In the genomic region with DNA sequence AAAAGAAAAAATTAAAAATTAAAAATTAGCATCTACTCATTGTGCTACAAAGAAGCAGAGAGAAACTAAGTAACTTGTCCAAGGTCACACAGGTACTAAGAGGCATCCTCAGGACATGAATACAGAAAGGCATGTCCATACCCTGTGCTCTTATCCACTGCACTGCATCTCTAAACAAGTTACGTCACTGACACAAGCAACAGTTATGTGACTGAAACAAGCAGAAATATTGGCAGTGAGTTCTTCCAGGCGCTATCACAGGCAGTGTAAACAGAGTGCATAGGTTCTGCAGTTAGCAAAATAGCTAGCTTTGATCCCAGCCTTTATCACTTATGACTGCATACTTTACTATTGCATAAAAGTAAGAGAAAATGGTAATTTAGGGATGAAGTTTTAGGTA, we compare ENCODE assay signal across 19 cellular contexts. TPM values are rescaled to one million over a fixed set of nuclear protein-coding genes. Genes with fewer than 3 reads are reported as not detected.
DNase-seq lines count a peak whose midpoint lies in the region; ATAC-seq and TF ChIP-seq lines count a peak whose summit lies in the region.
"Had no signal": no experiment of that assay in that cellular context is flagged by ENCODE, and none has a peak within 500 bp of the region (broad histone marks: within the 10 kb centered on the region; RNA-seq: fewer than 3 reads in every experiment).

No MANE protein-coding gene starts in this region.

- no peaks in the 10 kb centered on the region for H3K27me3 ChIP-seq in Panc1 (ENCODE audit: control insufficient read depth, insufficient read depth, low read length)
- H3K27me3 ChIP-seq in osteoblast (ENCODE audit: insufficient read depth, low read length): no peaks in the 10 kb centered on the region
- H3K27me3 ChIP-seq in vagina: no peaks in the 10 kb centered on the region
- H3K27me3 ChIP-seq: BLaER1 had no signal

- CTCF ChIA-PET in Panc1 (lab: Charles Lee): no interaction called here

- peaks cover 97% of the 10 kb centered on the region for H3K79me2 ChIP-seq in osteoblast (ENCODE audit: insufficient read depth, low read length)

- in situ Hi-C loops in Panc1 (cut with HindIII; ENCODE audit: low pct_unique_long_range_greater_than_20kb, low sequenced_read_pairs): no loop called here

- DNase-seq in H4 (ENCODE audit: low spot score): peak; percentile 70
- no peak for DNase-seq in Panc1 (ENCODE audit: low read depth, low spot score)
- peak; percentile 17 for DNase-seq in fibroblast of gingiva (ENCODE audit: low read depth)
- DNase-seq in osteoblast (ENCODE audit: insufficient read length, low spot score, missing footprints): no peak
- no peak for DNase-seq in vagina (ENCODE audit: extremely low spot score in 2 of 2)
- no peak for DNase-seq in activated CD4-positive, alpha-beta T cell treated with anti-CD3 and anti-CD28 coated beads, Interleukin-2, amount 50 U/mL, for 1 hour
- DNase-seq in stimulated activated CD4-positive, alpha-beta T cell treated with anti-CD3 and anti-CD28 coated beads, Interleukin-1b, Interleukin-23, amount 100 ng/mL, for 48 hours: no peak
- DNase-seq: CD4-positive, alpha-beta memory T cell; HCEC 1CT; KG1; NCI-H1417; NCI-H187; NCI-H2227 treated with DMSO at 0.1 percent for 48 hours; NCI-H510A treated with DMSO at 0.1 percent for 48 hours; NCI-H774; OCI-M1 had no signal

- intact Hi-C loops in Panc1 (cut with micrococcal nuclease; ENCODE audit: unreplicated experiment) (loop anchor here (5.0 to 10.0 kb wide), 2 partner anchors 220 to 408 kb away; no protein-coding TSS in a partner anchor), vagina (cut with DNase I) (no loop called here)

- TF ChIP-seq POLR2A in vagina (IDR thresholded peaks at IDR 0.05): no peak

- peak overlapping the region; percentile 51; the same call in 1 of the 2 replicates for H3K27ac ChIP-seq in Panc1 (ENCODE audit: low read length)
- H3K27ac ChIP-seq in osteoblast (ENCODE audit: low read depth, low read length): peak overlapping the region; percentile 97
- H3K27ac ChIP-seq in vagina: no peak overlapping the region
- H3K27ac ChIP-seq: A549, BLaER1 had no signal

- no peaks in the 10 kb centered on the region for H3K9me3 ChIP-seq in Panc1 (ENCODE audit: control insufficient read depth, insufficient read depth, low read depth, low read length)
- no peaks in the 10 kb centered on the region for H3K9me3 ChIP-seq in osteoblast (ENCODE audit: low read depth, low read length)
- H3K9me3 ChIP-seq in vagina: no peaks in the 10 kb centered on the region
- H3K9me3 ChIP-seq: A549, BLaER1 had no signal

- H2AFZ ChIP-seq in osteoblast (ENCODE audit: low read length): no peak overlapping the region

- H3K4me3 ChIP-seq in Panc1 (ENCODE audit: low read depth in 2 of 2, low read length in 2 of 2) (no peak overlapping the region), osteoblast (ENCODE audit: insufficient read depth, low read length) (no peak overlapping the region), vagina (no peak overlapping the region)
- H3K4me3 ChIP-seq: A549, BLaER1 had no signal

- peaks cover 59% of the 10 kb centered on the region for H4K20me1 ChIP-seq in osteoblast (ENCODE audit: insufficient read depth, low read length)
- H4K20me1 ChIP-seq: BLaER1 had no signal

- H3K36me3 ChIP-seq in Panc1 (ENCODE audit: control insufficient read depth, insufficient read depth, low read length): no peaks in the 10 kb centered on the region
- H3K36me3 ChIP-seq in osteoblast (ENCODE audit: insufficient read depth, low read length): peaks cover 36% of the 10 kb centered on the region
- H3K36me3 ChIP-seq in vagina: no peaks in the 10 kb centered on the region
- H3K36me3 ChIP-seq: BLaER1 had no signal

- no TSS peak for BruUV-seq in Panc1 (replicated peaks; lab: Mats Ljungman, UMichigan)

- POLR2A ChIA-PET in Panc1 (lab: Charles Lee): no interaction called here

- H3K4me1 ChIP-seq in Panc1 (ENCODE audit: control insufficient read depth, insufficient read depth, low read length): peaks cover 49% of the 10 kb centered on the region
- peaks cover 92% of the 10 kb centered on the region for H3K4me1 ChIP-seq in osteoblast (ENCODE audit: insufficient read depth, low read length)
- peaks cover 12% of the 10 kb centered on the region for H3K4me1 ChIP-seq in vagina
- H3K4me1 ChIP-seq: BLaER1 had no signal

- H3K4me2 ChIP-seq in osteoblast (ENCODE audit: insufficient read depth, low read length): peak overlapping the region; percentile 95
- H3K4me2 ChIP-seq: A549, BLaER1 had no signal

- ATAC-seq in Panc1 (no peak), HG02852 (IDR thresholded peaks at IDR 0.05; ENCODE audit: unreplicated experiment) (no peak)

- TF ChIP-seq CTCF in Panc1 (IDR thresholded peaks at IDR 0.05) (no peak), osteoblast (IDR thresholded peaks at IDR 0.05; ENCODE audit: extremely low read depth, low read depth, low read length) (no peak), vagina (IDR thresholded peaks at IDR 0.05) (no peak)

RNA-seq across cellular contexts. Expression of a gene that starts 7.9 kb away (rescaled TPM):
- total RNA-seq in H4 (2014; rRNA removed; shearing (Covaris generic)): 12.2 and 15.1 TPM in 2 replicates
- total RNA-seq in Panc1 (2021; ENCODE audit: unreplicated experiment) (15.7 TPM), osteoblast (55.4 and 56.9 TPM in 2 replicates), vagina (14.2 TPM)
- 7.1 TPM for polyA plus RNA-seq in Panc1 (2012; ENCODE audit: insufficient read length)
- total RNA-seq: CD4-positive, alpha-beta memory T cell had no signal
- polyA plus RNA-seq: CD4-positive, alpha-beta memory T cell had no signal

Comparison
In these comparisons a context has a peak if more than half of its experiments do, and no peak if none do; other contexts are left out.
1. DNase-seq: peak in H4 (single experiment) and fibroblast of gingiva (single experiment); none in Panc1 (single experiment), osteoblast (single experiment), vagina (0 of 2), activated CD4-positive, alpha-beta T cell treated with anti-CD3 and anti-CD28 coated beads, Interleukin-2, amount 50 U/mL, for 1 hour (single experiment) and stimulated activated CD4-positive, alpha-beta T cell treated with anti-CD3 and anti-CD28 coated beads, Interleukin-1b, Interleukin-23, amount 100 ng/mL, for 48 hours (single experiment).